In genomic region chr4:40439519-40439918, GRCh38 we compare ENCODE assay signal across 20 cellular contexts.
"Had no signal": no experiment of that assay in that cellular context is flagged by ENCODE, and none has a peak within 500 bp of the region (broad histone marks: within the 10 kb centered on the region; RNA-seq: fewer than 3 reads in every experiment).

No MANE protein-coding gene starts in this region.

- H3K9me3 ChIP-seq: ovary, right lobe of liver, transverse colon had no signal

- H3K27me3 Mint-ChIP-seq: progenitor cell of endocrine pancreas had no signal

- H3K36me3 ChIP-seq: breast epithelium, left ventricle myocardium inferior, ovary had no signal

- H3K4me3 Mint-ChIP-seq: activated naive CD4-positive, alpha-beta T cell treated with anti-CD3 and anti-CD28 coated beads for 36 hours; nephron progenitor cell had no signal

- H3K27ac Mint-ChIP-seq: activated naive CD4-positive, alpha-beta T cell treated with anti-CD3 and anti-CD28 coated beads for 36 hours; activated T-cell treated with anti-CD3 and anti-CD28 coated beads, Interleukin-2, amount 50 U/mL, for 72 hours; nephron progenitor cell; progenitor cell of endocrine pancreas had no signal

- DNase-seq: activated CD4-positive, alpha-beta T cell treated with anti-CD3 and anti-CD28 coated beads for 48 hours; activated CD4-positive, CD25-positive, alpha-beta regulatory T cell; activated T-cell treated with anti-CD3 and anti-CD28 coated beads for 4 hours; activated T-cell treated with anti-CD3 and anti-CD28 coated beads, Interleukin-2, amount 50 U/mL, for 72 hours; central memory CD4-positive, alpha-beta T cell; dermis blood vessel endothelial cell; effector CD4-positive, alpha-beta T cell; left ventricle myocardium inferior; nephron progenitor cell; ovary; right lobe of liver; stimulated activated CD4-positive, alpha-beta T cell treated with anti-CD3 and anti-CD28 coated beads, Interleukin-2, amount 100 ng/mL, for 48 hours; stimulated activated naive CD4-positive, alpha-beta T cell treated with Interleukin-2 at 50 U/mL for 16 hours; transverse colon had no signal

- H3K9me3 Mint-ChIP-seq: activated T-cell treated with anti-CD3 and anti-CD28 coated beads, Interleukin-2, amount 50 U/mL, for 72 hours; nephron progenitor cell had no signal

- ATAC-seq: activated T-cell treated with anti-CD3 and anti-CD28 coated beads, Interleukin-2, amount 50 U/mL, for 72 hours; SK-N-SH treated with all-trans-retinoic acid at 6 μM for 48 hours had no signal

- H3K4me3 ChIP-seq: breast epithelium, left ventricle myocardium inferior, lung, ovary, right lobe of liver, transverse colon had no signal

- H3K27ac ChIP-seq: epithelial cell of prostate, left ventricle myocardium inferior, ovary, transverse colon had no signal

- H3K27me3 ChIP-seq: breast epithelium, ovary, right lobe of liver, transverse colon had no signal

- H3K4me1 ChIP-seq: breast epithelium, left ventricle myocardium inferior had no signal
